In the genomic region with DNA sequence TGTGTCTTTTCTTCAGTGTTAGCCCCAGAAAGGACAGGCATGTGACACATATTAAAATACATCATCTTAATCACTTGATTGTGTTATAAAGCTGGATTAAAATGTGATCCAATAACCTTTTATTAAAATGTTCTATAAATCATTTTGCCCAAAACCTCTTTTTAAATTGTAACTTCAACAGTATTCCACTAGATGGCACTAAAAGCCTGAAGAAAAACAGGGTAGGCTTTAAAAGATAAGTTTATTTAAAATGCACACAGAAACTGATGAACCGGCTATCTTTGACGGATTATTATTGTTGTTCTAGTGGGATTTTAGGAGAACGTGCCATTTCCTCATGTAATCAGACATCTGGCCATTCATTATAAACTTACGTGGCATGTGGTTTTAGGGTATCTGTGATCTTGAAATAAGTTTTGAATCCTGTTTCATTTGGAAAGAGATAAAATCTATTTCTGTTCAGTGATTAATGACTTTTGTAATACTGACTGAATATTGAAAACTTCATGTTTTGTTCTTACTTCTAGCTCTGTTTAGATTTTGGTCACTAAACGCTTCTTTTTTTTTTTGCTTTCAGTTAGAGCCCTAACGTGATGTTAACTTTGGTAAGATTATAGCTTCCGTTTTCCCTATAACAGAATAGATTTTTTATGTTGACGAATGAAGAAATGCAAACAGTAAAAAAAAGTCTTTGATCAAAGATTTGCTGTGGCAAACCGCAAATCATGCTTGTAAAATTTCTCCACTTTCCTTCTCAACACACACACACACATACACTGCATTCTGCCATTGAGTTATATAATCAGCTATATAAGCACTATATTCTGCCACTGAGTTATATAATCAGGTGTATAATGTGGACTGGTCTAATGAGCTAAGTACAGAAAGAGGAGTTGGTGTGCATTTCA, we compare ENCODE assay signal across 9 cellular contexts. TPM values are rescaled to one million over a fixed set of nuclear protein-coding genes. Genes with fewer than 3 reads are reported as not detected.
DNase-seq lines count a peak whose midpoint lies in the region; ATAC-seq and TF ChIP-seq lines count a peak whose summit lies in the region.
"Had no signal": no experiment of that assay in that cellular context is flagged by ENCODE, and none has a peak within 500 bp of the region (broad histone marks: within the 10 kb centered on the region; RNA-seq: fewer than 3 reads in every experiment).

No MANE protein-coding gene starts in this region.

- H4K8ac ChIP-seq in IMR-90 (ENCODE audit: low read depth in 2 of 2, low read length in 2 of 2) = no peak overlapping the region

- H2BK20ac ChIP-seq in IMR-90 (ENCODE audit: low read depth, low read length) = no peak overlapping the region

- TF ChIP-seq POLR2A in IMR-90 (IDR thresholded peaks at IDR 0.05; ENCODE audit: low read depth, low read length) = no peak

- no peak overlapping the region for H2BK15ac ChIP-seq in IMR-90 (ENCODE audit: low read depth, low read length)

- no peaks in the 10 kb centered on the region for H3K36me3 ChIP-seq in IMR-90 (ENCODE audit: control insufficient read depth, insufficient read depth, low read length)

- H3K79me1 ChIP-seq in IMR-90 (ENCODE audit: low read depth in 1 of 2, low read length in 2 of 2) = peaks cover 3 to 6% of the 10 kb centered on the region in 2 experiments; a peak in 2 of 4 replicates

- H4K5ac ChIP-seq in IMR-90 (ENCODE audit: low read depth, low read length) = no peak overlapping the region

- no peak overlapping the region for H2AFZ ChIP-seq in IMR-90 (replicated peaks; ENCODE audit: low read length, poor library complexity)

- no peak overlapping the region for H2AK9ac ChIP-seq in IMR-90 (replicated peaks; ENCODE audit: low read depth, low read length, poor library complexity)

- POLR2A ChIA-PET in IMR-90 (lab: Charles Lee; ENCODE audit: unreplicated experiment) = no interaction called here
- POLR2A ChIA-PET in activated CD4-positive, alpha-beta T cell treated with anti-CD3 and anti-CD28 coated beads for 36 hours (lab: Charles Lee) = interaction anchor here (0.6 kb wide), 1 partner anchor 63 kb away, joined by 3 read pairs; no protein-coding TSS in a partner anchor

- in situ Hi-C loops in IMR-90 (cut with MboI; ENCODE audit: low sequenced_read_pairs) = loop anchor here (5.0 to 25.0 kb wide), 2 partner anchors 307 to 967 kb away; no protein-coding TSS in a partner anchor

- DNase-seq in COLO829 (ENCODE audit: low spot score) (peak; percentile 21), IMR-90 (peak; percentile 38), fibroblast of villous mesenchyme (ENCODE audit: low read depth) (peak; percentile 59), renal cortical epithelial cell (ENCODE audit: low read depth) (peak; percentile 36), head of caudate nucleus (no peak)
- DNase-seq in NK-92 treated with Interleukin-12 subunit alpha and Interleukin-12 subunit beta, amount 100 ng/mL, for 24 hours (lab: John Stamatoyannopoulos, UW) = no peak
- no peak for DNase-seq in activated CD4-positive, alpha-beta T cell treated with anti-CD3 and anti-CD28 coated beads for 36 hours

- no peak overlapping the region for H3K14ac ChIP-seq in IMR-90 (replicated peaks; ENCODE audit: low read depth, low read length)

- H3K4me3 Mint-ChIP-seq in activated CD4-positive, alpha-beta T cell treated with anti-CD3 and anti-CD28 coated beads for 36 hours = no peak overlapping the region

- H3K23ac ChIP-seq in IMR-90 (ENCODE audit: low read depth, low read length) = no peak overlapping the region

- H3K9me3 ChIP-seq in IMR-90 (ENCODE audit: control insufficient read depth, insufficient read depth, low read length) = no peaks in the 10 kb centered on the region

- dilution Hi-C loops in IMR-90 (cut with HindIII; ENCODE audit: low sequenced_read_pairs, unreplicated experiment) = no loop called here

- no peak overlapping the region for H3K27ac ChIP-seq in IMR-90 (ENCODE audit: insufficient read depth, low read length)

- H3K4me1 ChIP-seq in IMR-90 (ENCODE audit: control insufficient read depth, insufficient read depth, low read length) = no peaks in the 10 kb centered on the region

- no peaks in the 10 kb centered on the region for H3K27me3 Mint-ChIP-seq in activated CD4-positive, alpha-beta T cell treated with anti-CD3 and anti-CD28 coated beads for 36 hours

- H3K9ac ChIP-seq in IMR-90 (ENCODE audit: low read depth, low read length) = no peak overlapping the region

- no peak overlapping the region for H3K4me2 ChIP-seq in IMR-90 (ENCODE audit: low read depth, low read length)

- no peaks in the 10 kb centered on the region for H4K20me1 ChIP-seq in IMR-90 (ENCODE audit: insufficient read depth, low read length)

- no peaks in the 10 kb centered on the region for H3K9me3 Mint-ChIP-seq in activated CD4-positive, alpha-beta T cell treated with anti-CD3 and anti-CD28 coated beads for 36 hours (ENCODE audit: low read depth)

- H4K91ac ChIP-seq in IMR-90 (ENCODE audit: insufficient read depth, low read depth, low read length) = no peak overlapping the region

- no peak overlapping the region for H2AK5ac ChIP-seq in IMR-90 (ENCODE audit: low read depth, low read length)

- BruUV-seq in IMR-90 (replicated peaks; lab: Mats Ljungman, UMichigan) = no TSS peak

- H3K27ac Mint-ChIP-seq in activated CD4-positive, alpha-beta T cell treated with anti-CD3 and anti-CD28 coated beads for 36 hours = no peak overlapping the region

- H3K18ac ChIP-seq in IMR-90 (ENCODE audit: low read depth, low read length) = no peak overlapping the region

- WGBS in IMR-90 (ENCODE audit: extremely low coverage in 2 of 2, insufficient read length in 1 of 2), 2 experiments = no CpG with 5 or more reads among the region's 9 CpGs

- H3K4me3 ChIP-seq in IMR-90 (ENCODE audit: insufficient read depth, low read depth, low read length) (no peak overlapping the region), fibroblast of villous mesenchyme (ENCODE audit: low read depth, low read length) (no peak overlapping the region)

- H3K4ac ChIP-seq in IMR-90 (ENCODE audit: low read depth, low read length) = no peak overlapping the region

- TF ChIP-seq CTCF in IMR-90 (conservative IDR thresholded peaks at IDR 0.05; ENCODE audit: low read depth, low read length) = peak; percentile 71
- peak; percentile 51 for TF ChIP-seq CTCF in fibroblast of villous mesenchyme (IDR thresholded peaks at IDR 0.05; ENCODE audit: insufficient read depth, low read depth, low read length)

- H2BK5ac ChIP-seq in IMR-90 (ENCODE audit: low read depth, low read length, poor library complexity, severe bottlenecking) = no peak overlapping the region

- no peaks in the 10 kb centered on the region for H3K36me3 Mint-ChIP-seq in activated CD4-positive, alpha-beta T cell treated with anti-CD3 and anti-CD28 coated beads for 36 hours (ENCODE audit: low read depth)

- H3K56ac ChIP-seq in IMR-90 (ENCODE audit: extremely low read depth, insufficient read depth, low read length) = no peak overlapping the region

- CTCF ChIA-PET in IMR-90 (lab: Yijun Ruan, JAX) = interaction anchor here (0.6 to 3.5 kb wide), 9 partner anchors 14 to 305 kb away, joined by 3 to 29 read pairs (median 3); no protein-coding TSS in a partner anchor
- CTCF ChIA-PET in activated CD4-positive, alpha-beta T cell treated with anti-CD3 and anti-CD28 coated beads for 36 hours (lab: Charles Lee) = interaction anchor here (0.7 to 3.9 kb wide), 21 partner anchors 13 to 841 kb away, joined by 3 to 33 read pairs (median 4); partner anchors contain the start of gene VPS50

- H3K9me1 ChIP-seq in IMR-90 (ENCODE audit: insufficient read depth, low read length) = no peaks in the 10 kb centered on the region

- no peaks in the 10 kb centered on the region for H3K27me3 ChIP-seq in IMR-90 (ENCODE audit: control insufficient read depth, insufficient read depth, low read length)

- peak; percentile 77 for TF ChIP-seq RAD21 in IMR-90 (IDR thresholded peaks at IDR 0.05; ENCODE audit: low read length)

- peak; percentile 51; the same call in 1 of the 2 replicates for ATAC-seq in IMR-90 (ENCODE audit: low read depth)
- ATAC-seq in SK-N-SH treated with all-trans-retinoic acid at 6 μM for 48 hours = peak; percentile 46
- ATAC-seq in activated CD4-positive, alpha-beta T cell treated with anti-CD3 and anti-CD28 coated beads for 36 hours = no peak

- peaks cover 11% of the 10 kb centered on the region for H3K4me1 Mint-ChIP-seq in activated CD4-positive, alpha-beta T cell treated with anti-CD3 and anti-CD28 coated beads for 36 hours

- intact Hi-C loops in IMR-90 (cut with micrococcal nuclease) = loop anchor here (1.0 to 10.0 kb wide), 6 partner anchors 129 to 977 kb away; no protein-coding TSS in a partner anchor
- intact Hi-C loops in head of caudate nucleus (cut with DNase I) = no loop called here
- intact Hi-C loops in activated CD4-positive, alpha-beta T cell treated with anti-CD3 and anti-CD28 coated beads for 36 hours (cut with DNase I, micrococcal nuclease) = loop anchor here (1.0 to 10.0 kb wide), 9 partner anchors 129 to 1191 kb away; partner anchors contain the start of gene COL1A2 (in 1 of the 2)

- no peak overlapping the region for H2BK120ac ChIP-seq in IMR-90 (ENCODE audit: low read depth, low read length)

TF ChIP-seq in SK-N-SH treated with all-trans-retinoic acid at 6 μM for 48 hours, 23 proteins besides CTCF, POLR2A, EP300 and RAD21 (continues in another document):
- TF ChIP-seq TOX (CRISPR knock-in tag; IDR thresholded peaks at IDR 0.05; ENCODE audit: borderline replicate concordance) (no peak), TCF4 (CRISPR knock-in tag; IDR thresholded peaks at IDR 0.05; ENCODE audit: borderline replicate concordance) (peak; percentile 23; the same call in 1 of the 2 replicates)

RNA-seq across cellular contexts. Expression of gene VPS50, which starts 13.6 kb away (rescaled TPM):
- 22.0 and 26.7 TPM in 2 replicates for total RNA-seq in IMR-90 (2012; rRNA removed)
- 6.2 and 7.1 TPM in 2 replicates for polyA plus RNA-seq in IMR-90 (2012; rRNA removed)
- polyA plus RNA-seq in IMR-90 (2012; cell fraction: cytosol; rRNA removed) = 1.9 and 8.0 TPM in 2 replicates
- polyA plus RNA-seq in IMR-90 (2012; cell fraction: nucleus; rRNA removed; ENCODE audit: low replicate concordance) = 1.7 and 16.4 TPM in 2 replicates
- total RNA-seq in fibroblast of villous mesenchyme = 28.3 and 45.8 TPM in 2 replicates
- total RNA-seq in renal cortical epithelial cell = 49.3 and 56.6 TPM in 2 replicates
- total RNA-seq in activated CD4-positive, alpha-beta T cell treated with anti-CD3 and anti-CD28 coated beads for 36 hours = 10 to 100 TPM; 12.8 to 14.7 TPM

RNA-seq across cellular contexts. Expression of gene HEPACAM2, which starts 19.5 kb away (rescaled TPM):
- total RNA-seq in IMR-90 (2012; rRNA removed) (under 0.01 and 0.28 TPM in 2 replicates), fibroblast of villous mesenchyme (not detected in 2 replicates), renal cortical epithelial cell (0.10 TPM in 1 of 2 replicates, not detected in the other)
- polyA plus RNA-seq in IMR-90 (2012; rRNA removed) = 0.05 TPM in 1 of 2 replicates, not detected in the other
- not detected in 2 replicates for polyA plus RNA-seq in IMR-90 (2012; cell fraction: cytosol; rRNA removed)
- not detected in 2 replicates for polyA plus RNA-seq in IMR-90 (2012; cell fraction: nucleus; rRNA removed; ENCODE audit: low replicate concordance)
- total RNA-seq in activated CD4-positive, alpha-beta T cell treated with anti-CD3 and anti-CD28 coated beads for 36 hours = not detected
- total RNA-seq: skeletal muscle tissue had no signal

Comparison
In these comparisons a context has a peak if more than half of its experiments do, and no peak if none do; other contexts are left out.
1. DNase-seq: peak in COLO829 (single experiment), IMR-90 (single experiment), fibroblast of villous mesenchyme (single experiment) and renal cortical epithelial cell (single experiment); none in NK-92 treated with Interleukin-12 subunit alpha and Interleukin-12 subunit beta, amount 100 ng/mL, for 24 hours (single experiment), head of caudate nucleus (0 of 42) and activated CD4-positive, alpha-beta T cell treated with anti-CD3 and anti-CD28 coated beads for 36 hours (single experiment).